Comparison of ENCODE assay signal across 1 cellular context in the genomic region with DNA sequence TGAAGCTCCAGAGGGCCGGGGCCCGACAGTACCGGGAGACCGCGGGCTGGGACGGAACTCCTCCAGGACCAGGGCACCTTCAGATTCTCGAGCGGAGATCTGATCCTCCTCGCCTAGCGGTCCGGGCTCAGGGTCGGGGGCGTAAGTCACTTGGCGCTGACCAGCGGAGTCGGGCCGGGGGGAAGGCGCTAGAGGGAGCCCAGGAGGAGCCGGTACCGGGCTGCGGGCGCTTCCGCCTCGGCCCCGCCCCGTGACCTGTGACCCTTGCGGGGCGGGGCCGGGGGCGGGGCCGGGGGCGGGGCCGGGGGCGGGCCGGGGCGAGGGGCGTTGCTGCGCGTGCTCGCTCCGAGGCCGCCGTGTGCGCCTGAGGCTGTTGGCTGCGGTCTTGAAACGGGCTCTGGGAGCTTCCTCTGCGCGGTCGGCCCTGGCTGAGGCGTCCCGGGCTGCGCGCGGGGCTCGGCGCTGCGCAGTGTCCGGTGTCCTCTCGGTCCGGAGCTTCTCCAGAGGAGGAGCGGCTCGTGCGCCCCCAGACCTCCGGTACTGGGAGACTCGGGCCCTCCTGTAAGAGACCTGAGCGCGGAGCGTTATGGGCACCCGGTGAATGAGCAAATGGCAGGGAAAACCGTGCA.
TF ChIP-seq lines count a peak whose summit lies in the region.

ARSA (minus strand) TSS at position 239 of the 629 bp plus-strand sequence. CDS start 373 bp downstream, outside the sequence.

TF ChIP-seq in HepG2, 621 proteins besides CTCF, POLR2A, EP300 and RAD21 (continued from another document and continues in another):
- TF ChIP-seq MZF1 (CRISPR knock-in tag; IDR thresholded peaks at IDR 0.05; ENCODE audit: borderline replicate concordance) (no peak), ZMYM3 (CRISPR knock-in tag; IDR thresholded peaks at IDR 0.05) (no peak), ZEB1 (IDR thresholded peaks at IDR 0.05; ENCODE audit: insufficient replicate concordance, low read depth) (no peak), HIC2 (CRISPR knock-in tag; IDR thresholded peaks at IDR 0.05; ENCODE audit: low read depth) (peak; percentile 26; the same call in 1 of the 2 replicates), NFE2L2 (IDR thresholded peaks at IDR 0.05; ENCODE audit: low read length) (no peak), SNRNP70 (IDR thresholded peaks at IDR 0.05; ENCODE audit: low read depth, low read length) (no peak), TCF7L2 (IDR thresholded peaks at IDR 0.05; ENCODE audit: low read depth, low read length) (no peak), FOXO1 (CRISPR knock-in tag; IDR thresholded peaks at IDR 0.05) (no peak), MTA3 (CRISPR knock-in tag; IDR thresholded peaks at IDR 0.05) (no peak), HMG20B (CRISPR knock-in tag; conservative IDR thresholded peaks at IDR 0.05) (no peak), TAF1 (CRISPR knock-in tag; IDR thresholded peaks at IDR 0.05) (peak; percentile 87), FLYWCH1 (CRISPR knock-in tag; IDR thresholded peaks at IDR 0.05) (no peak), ZFP1 (CRISPR knock-in tag; IDR thresholded peaks at IDR 0.05) (no peak), ZNF136 (CRISPR knock-in tag; IDR thresholded peaks at IDR 0.05; ENCODE audit: low read depth) (no peak), SSRP1 (CRISPR knock-in tag; IDR thresholded peaks at IDR 0.05) (no peak), JARID2 (CRISPR knock-in tag; IDR thresholded peaks at IDR 0.05; ENCODE audit: insufficient replicate concordance) (no peak), SKI (IDR thresholded peaks at IDR 0.05; ENCODE audit: partially characterized antibody) (no peak), MED13 (CRISPR knock-in tag; IDR thresholded peaks at IDR 0.05) (no peak), ZFP36 (IDR thresholded peaks at IDR 0.05; ENCODE audit: borderline replicate concordance, low read depth, low read length, partially characterized antibody) (no peak), KLF12 (CRISPR knock-in tag; IDR thresholded peaks at IDR 0.05; ENCODE audit: borderline replicate concordance) (peak; percentile 77; the same call in 1 of the 2 replicates), GATAD2A (CRISPR knock-in tag; IDR thresholded peaks at IDR 0.05) (no peak), MYNN (CRISPR knock-in tag; IDR thresholded peaks at IDR 0.05; ENCODE audit: low read depth) (no peak), ZFY (CRISPR knock-in tag; IDR thresholded peaks at IDR 0.05) (peak; percentile 67), ZNF570 (CRISPR knock-in tag; IDR thresholded peaks at IDR 0.05; ENCODE audit: borderline replicate concordance) (no peak), CC2D1A (CRISPR knock-in tag; IDR thresholded peaks at IDR 0.05) (no peak), ZBTB25 (CRISPR knock-in tag; IDR thresholded peaks at IDR 0.05) (0 out of 2 replicates have a peak, but pooled peaks have one; percentile 24), GLI4 (CRISPR knock-in tag; IDR thresholded peaks at IDR 0.05; ENCODE audit: borderline replicate concordance) (peak; percentile 87; the same call in 1 of the 2 replicates), SNAPC2 (CRISPR knock-in tag; IDR thresholded peaks at IDR 0.05) (no peak), FOSL2 (CRISPR knock-in tag; IDR thresholded peaks at IDR 0.05) (0 out of 2 replicates have a peak, but pooled peaks have one; percentile 3), ZNF768 (CRISPR knock-in tag; IDR thresholded peaks at IDR 0.05) (no peak), ZNF33B (CRISPR knock-in tag; IDR thresholded peaks at IDR 0.05) (0 out of 2 replicates have a peak, but pooled peaks have one; percentile 58), NFYC (CRISPR knock-in tag; IDR thresholded peaks at IDR 0.05) (no peak), ZNF235 (CRISPR knock-in tag; IDR thresholded peaks at IDR 0.05; ENCODE audit: borderline replicate concordance) (no peak), ZNF350 (CRISPR knock-in tag; IDR thresholded peaks at IDR 0.05; ENCODE audit: borderline replicate concordance, low read depth) (peak; percentile 76)
- TF ChIP-seq, protein P1, sequence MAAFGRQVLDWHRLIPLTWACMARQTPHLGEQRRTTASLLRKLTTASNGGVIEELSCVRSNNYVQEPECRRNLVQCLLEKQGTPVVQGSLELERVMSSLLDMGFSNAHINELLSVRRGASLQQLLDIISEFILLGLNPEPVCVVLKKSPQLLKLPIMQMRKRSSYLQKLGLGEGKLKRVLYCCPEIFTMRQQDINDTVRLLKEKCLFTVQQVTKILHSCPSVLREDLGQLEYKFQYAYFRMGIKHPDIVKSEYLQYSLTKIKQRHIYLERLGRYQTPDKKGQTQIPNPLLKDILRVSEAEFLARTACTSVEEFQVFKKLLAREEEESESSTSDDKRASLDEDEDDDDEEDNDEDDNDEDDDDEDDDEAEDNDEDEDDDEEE (CRISPR knock-in tag; IDR thresholded peaks at IDR 0.05), result no peak
- TF ChIP-seq, protein P2, sequence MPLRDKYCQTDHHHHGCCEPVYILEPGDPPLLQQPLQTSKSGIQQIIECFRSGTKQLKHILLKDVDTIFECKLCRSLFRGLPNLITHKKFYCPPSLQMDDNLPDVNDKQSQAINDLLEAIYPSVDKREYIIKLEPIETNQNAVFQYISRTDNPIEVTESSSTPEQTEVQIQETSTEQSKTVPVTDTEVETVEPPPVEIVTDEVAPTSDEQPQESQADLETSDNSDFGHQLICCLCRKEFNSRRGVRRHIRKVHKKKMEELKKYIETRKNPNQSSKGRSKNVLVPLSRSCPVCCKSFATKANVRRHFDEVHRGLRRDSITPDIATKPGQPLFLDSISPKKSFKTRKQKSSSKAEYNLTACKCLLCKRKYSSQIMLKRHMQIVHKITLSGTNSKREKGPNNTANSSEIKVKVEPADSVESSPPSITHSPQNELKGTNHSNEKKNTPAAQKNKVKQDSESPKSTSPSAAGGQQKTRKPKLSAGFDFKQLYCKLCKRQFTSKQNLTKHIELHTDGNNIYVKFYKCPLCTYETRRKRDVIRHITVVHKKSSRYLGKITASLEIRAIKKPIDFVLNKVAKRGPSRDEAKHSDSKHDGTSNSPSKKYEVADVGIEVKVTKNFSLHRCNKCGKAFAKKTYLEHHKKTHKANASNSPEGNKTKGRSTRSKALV (CRISPR knock-in tag; IDR thresholded peaks at IDR 0.05), result peak; percentile 89
- TF ChIP-seq, protein P3, sequence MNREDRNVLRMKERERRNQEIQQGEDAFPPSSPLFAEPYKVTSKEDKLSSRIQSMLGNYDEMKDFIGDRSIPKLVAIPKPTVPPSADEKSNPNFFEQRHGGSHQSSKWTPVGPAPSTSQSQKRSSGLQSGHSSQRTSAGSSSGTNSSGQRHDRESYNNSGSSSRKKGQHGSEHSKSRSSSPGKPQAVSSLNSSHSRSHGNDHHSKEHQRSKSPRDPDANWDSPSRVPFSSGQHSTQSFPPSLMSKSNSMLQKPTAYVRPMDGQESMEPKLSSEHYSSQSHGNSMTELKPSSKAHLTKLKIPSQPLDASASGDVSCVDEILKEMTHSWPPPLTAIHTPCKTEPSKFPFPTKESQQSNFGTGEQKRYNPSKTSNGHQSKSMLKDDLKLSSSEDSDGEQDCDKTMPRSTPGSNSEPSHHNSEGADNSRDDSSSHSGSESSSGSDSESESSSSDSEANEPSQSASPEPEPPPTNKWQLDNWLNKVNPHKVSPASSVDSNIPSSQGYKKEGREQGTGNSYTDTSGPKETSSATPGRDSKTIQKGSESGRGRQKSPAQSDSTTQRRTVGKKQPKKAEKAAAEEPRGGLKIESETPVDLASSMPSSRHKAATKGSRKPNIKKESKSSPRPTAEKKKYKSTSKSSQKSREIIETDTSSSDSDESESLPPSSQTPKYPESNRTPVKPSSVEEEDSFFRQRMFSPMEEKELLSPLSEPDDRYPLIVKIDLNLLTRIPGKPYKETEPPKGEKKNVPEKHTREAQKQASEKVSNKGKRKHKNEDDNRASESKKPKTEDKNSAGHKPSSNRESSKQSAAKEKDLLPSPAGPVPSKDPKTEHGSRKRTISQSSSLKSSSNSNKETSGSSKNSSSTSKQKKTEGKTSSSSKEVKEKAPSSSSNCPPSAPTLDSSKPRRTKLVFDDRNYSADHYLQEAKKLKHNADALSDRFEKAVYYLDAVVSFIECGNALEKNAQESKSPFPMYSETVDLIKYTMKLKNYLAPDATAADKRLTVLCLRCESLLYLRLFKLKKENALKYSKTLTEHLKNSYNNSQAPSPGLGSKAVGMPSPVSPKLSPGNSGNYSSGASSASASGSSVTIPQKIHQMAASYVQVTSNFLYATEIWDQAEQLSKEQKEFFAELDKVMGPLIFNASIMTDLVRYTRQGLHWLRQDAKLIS (CRISPR knock-in tag; IDR thresholded peaks at IDR 0.05), result no peak
- TF ChIP-seq, protein P4, sequence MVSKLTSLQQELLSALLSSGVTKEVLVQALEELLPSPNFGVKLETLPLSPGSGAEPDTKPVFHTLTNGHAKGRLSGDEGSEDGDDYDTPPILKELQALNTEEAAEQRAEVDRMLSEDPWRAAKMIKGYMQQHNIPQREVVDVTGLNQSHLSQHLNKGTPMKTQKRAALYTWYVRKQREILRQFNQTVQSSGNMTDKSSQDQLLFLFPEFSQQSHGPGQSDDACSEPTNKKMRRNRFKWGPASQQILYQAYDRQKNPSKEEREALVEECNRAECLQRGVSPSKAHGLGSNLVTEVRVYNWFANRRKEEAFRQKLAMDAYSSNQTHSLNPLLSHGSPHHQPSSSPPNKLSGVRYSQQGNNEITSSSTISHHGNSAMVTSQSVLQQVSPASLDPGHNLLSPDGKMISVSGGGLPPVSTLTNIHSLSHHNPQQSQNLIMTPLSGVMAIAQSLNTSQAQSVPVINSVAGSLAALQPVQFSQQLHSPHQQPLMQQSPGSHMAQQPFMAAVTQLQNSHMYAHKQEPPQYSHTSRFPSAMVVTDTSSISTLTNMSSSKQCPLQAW (CRISPR knock-in tag; IDR thresholded peaks at IDR 0.05), result peak; percentile 32; the same call in 1 of the 2 replicates
- TF ChIP-seq, protein P5, sequence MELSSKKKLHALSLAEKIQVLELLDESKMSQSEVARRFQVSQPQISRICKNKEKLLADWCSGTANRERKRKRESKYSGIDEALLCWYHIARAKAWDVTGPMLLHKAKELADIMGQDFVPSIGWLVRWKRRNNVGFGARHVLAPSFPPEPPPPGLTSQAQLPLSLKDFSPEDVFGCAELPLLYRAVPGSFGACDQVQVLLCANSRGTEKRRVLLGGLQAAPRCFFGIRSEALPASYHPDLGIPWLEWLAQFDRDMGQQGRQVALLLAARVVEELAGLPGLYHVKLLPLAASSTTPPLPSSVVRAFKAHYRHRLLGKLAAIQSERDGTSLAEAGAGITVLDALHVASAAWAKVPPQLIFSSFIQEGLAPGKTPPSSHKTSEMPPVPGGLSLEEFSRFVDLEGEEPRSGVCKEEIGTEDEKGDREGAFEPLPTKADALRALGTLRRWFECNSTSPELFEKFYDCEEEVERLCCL (CRISPR knock-in tag; IDR thresholded peaks at IDR 0.05; ENCODE audit: borderline replicate concordance), result peak; percentile 63; the same call in 1 of the 2 replicates
- TF ChIP-seq, protein P6, sequence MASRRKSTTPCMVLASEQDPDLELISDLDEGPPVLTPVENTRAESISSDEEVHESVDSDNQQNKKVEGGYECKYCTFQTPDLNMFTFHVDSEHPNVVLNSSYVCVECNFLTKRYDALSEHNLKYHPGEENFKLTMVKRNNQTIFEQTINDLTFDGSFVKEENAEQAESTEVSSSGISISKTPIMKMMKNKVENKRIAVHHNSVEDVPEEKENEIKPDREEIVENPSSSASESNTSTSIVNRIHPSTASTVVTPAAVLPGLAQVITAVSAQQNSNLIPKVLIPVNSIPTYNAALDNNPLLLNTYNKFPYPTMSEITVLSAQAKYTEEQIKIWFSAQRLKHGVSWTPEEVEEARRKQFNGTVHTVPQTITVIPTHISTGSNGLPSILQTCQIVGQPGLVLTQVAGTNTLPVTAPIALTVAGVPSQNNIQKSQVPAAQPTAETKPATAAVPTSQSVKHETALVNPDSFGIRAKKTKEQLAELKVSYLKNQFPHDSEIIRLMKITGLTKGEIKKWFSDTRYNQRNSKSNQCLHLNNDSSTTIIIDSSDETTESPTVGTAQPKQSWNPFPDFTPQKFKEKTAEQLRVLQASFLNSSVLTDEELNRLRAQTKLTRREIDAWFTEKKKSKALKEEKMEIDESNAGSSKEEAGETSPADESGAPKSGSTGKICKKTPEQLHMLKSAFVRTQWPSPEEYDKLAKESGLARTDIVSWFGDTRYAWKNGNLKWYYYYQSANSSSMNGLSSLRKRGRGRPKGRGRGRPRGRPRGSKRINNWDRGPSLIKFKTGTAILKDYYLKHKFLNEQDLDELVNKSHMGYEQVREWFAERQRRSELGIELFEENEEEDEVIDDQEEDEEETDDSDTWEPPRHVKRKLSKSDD (CRISPR knock-in tag; IDR thresholded peaks at IDR 0.05; ENCODE audit: low read depth), result no peak
- TF ChIP-seq, protein P7, sequence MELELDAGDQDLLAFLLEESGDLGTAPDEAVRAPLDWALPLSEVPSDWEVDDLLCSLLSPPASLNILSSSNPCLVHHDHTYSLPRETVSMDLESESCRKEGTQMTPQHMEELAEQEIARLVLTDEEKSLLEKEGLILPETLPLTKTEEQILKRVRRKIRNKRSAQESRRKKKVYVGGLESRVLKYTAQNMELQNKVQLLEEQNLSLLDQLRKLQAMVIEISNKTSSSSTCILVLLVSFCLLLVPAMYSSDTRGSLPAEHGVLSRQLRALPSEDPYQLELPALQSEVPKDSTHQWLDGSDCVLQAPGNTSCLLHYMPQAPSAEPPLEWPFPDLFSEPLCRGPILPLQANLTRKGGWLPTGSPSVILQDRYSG (CRISPR knock-in tag; IDR thresholded peaks at IDR 0.05), result no peak
